ENCODE assay signal across 33 cellular contexts in the genomic region with DNA sequence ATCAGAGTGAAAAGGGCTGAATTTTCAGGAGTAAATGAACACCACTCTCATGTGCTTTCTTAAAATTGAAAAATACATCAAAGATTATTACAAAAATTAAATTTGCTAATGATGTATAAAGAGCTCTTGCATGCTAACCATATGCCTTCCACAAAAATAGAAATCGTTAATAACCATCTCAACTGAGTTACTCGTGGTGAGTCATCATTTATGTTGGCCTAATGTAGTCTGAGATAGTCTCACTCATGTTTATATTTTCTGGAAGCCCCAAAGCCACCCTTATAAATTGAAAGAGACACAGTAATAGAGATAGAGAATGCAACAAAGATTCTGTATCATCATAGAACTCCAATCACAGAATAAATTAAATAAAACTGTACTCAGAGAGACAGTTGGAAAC.
DNase-seq lines count a peak whose midpoint lies in the region; ATAC-seq and TF ChIP-seq lines count a peak whose summit lies in the region.
"Had no signal": no experiment of that assay in that cellular context is flagged by ENCODE, and none has a peak within 500 bp of the region (broad histone marks: within the 10 kb centered on the region; RNA-seq: fewer than 3 reads in every experiment).

No MANE protein-coding gene starts in this region.

- H3K4me1 ChIP-seq in SK-N-SH (ENCODE audit: control insufficient read depth in 1 of 2, insufficient read depth in 2 of 2, low read depth in 1 of 2, low read length in 1 of 2) (peaks cover 7% of the 10 kb centered on the region in 2 experiments; a peak in 3 of 4 replicates), colonic mucosa (no peaks in the 10 kb centered on the region), neural progenitor cell (peaks cover 7% of the 10 kb centered on the region)
- H3K4me1 ChIP-seq: gastroesophageal sphincter had no signal

- H3K4me2 ChIP-seq in SK-N-SH, result no peak overlapping the region; the same call in 1 of the 2 replicates
- H3K4me2 ChIP-seq in neural progenitor cell, result no peak overlapping the region

- DNase-seq in H4 (ENCODE audit: low spot score) (peak; percentile 10), SK-N-SH (peak; percentile 35), fibroblast of mammary gland (ENCODE audit: low read depth) (peak; percentile 72), skeletal muscle cell (ENCODE audit: low read depth) (peak; percentile 1), colonic mucosa (no peak), neural progenitor cell (ENCODE audit: low spot score) (no peak)
- DNase-seq in activated naive CD4-positive, alpha-beta T cell treated with anti-CD3 and anti-CD28 coated beads, Interleukin-2, amount 50 U/mL, for 72 hours (ENCODE audit: low spot score in 2 of 2), result no peak
- DNase-seq: activated CD4-positive, alpha-beta T cell treated with anti-CD3 and anti-CD28 coated beads for 48 hours; activated CD8-positive, alpha-beta memory T cell treated with anti-CD3 and anti-CD28 coated beads for 24 hours; activated effector memory CD4-positive, alpha-beta T cell treated with Interleukin-2 at 50 U/mL for 16 hours; activated naive CD8-positive, alpha-beta T cell treated with anti-CD3 and anti-CD28 coated beads, Interleukin-2, amount 10 ng/mL, durations not matched to agents 7 days and 5 days; brain microvascular endothelial cell; DMS79 treated with DMSO at 0.1 percent for 48 hours; effector CD4-positive, alpha-beta T cell; HFFc6; left ventricle myocardium superior; naive thymus-derived CD4-positive, alpha-beta T cell; NCI-H1092; NCI-H187 treated with DMSO at 0.1 percent for 48 hours; NCI-H526 treated with DMSO at 0.1 percent for 48 hours; occipital lobe; SIG-M5; stimulated activated CD8-positive, alpha-beta memory T cell treated with anti-CD3 and anti-CD28 coated beads, Interleukin-4, amount 100 ng/mL, for 48 hours; T1000; trophoblast cell; WERI-Rb-1 had no signal

- H3K9me3 ChIP-seq in SK-N-SH, result no peaks in the 10 kb centered on the region
- H3K9me3 ChIP-seq in colonic mucosa, result no peaks in the 10 kb centered on the region
- no peaks in the 10 kb centered on the region for H3K9me3 ChIP-seq in neural progenitor cell (ENCODE audit: low read depth)
- H3K9me3 ChIP-seq: gastroesophageal sphincter had no signal

- ATAC-seq in activated naive CD4-positive, alpha-beta T cell treated with anti-CD3 and anti-CD28 coated beads, Interleukin-2, amount 50 U/mL, for 72 hours, result no peak
- ATAC-seq: gastroesophageal sphincter; GM12878; HepG2; left ventricle myocardium superior; naive thymus-derived CD4-positive, alpha-beta T cell had no signal

- peaks cover 8% of the 10 kb centered on the region for H3K4me1 Mint-ChIP-seq in neural progenitor cell
- H3K4me1 Mint-ChIP-seq: activated naive CD8-positive, alpha-beta T cell treated with anti-CD3 and anti-CD28 coated beads, Interleukin-2, amount 10 ng/mL, durations not matched to agents 7 days and 5 days; naive thymus-derived CD4-positive, alpha-beta T cell had no signal

- no peaks in the 10 kb centered on the region for H3K79me2 ChIP-seq in SK-N-SH (ENCODE audit: insufficient read depth)
- no peaks in the 10 kb centered on the region for H3K79me2 ChIP-seq in neural progenitor cell (ENCODE audit: low read depth)

- H3K9me3 Mint-ChIP-seq in activated naive CD4-positive, alpha-beta T cell treated with anti-CD3 and anti-CD28 coated beads, Interleukin-2, amount 50 U/mL, for 72 hours, result no peaks in the 10 kb centered on the region
- no peaks in the 10 kb centered on the region for H3K9me3 Mint-ChIP-seq in neural progenitor cell
- H3K9me3 Mint-ChIP-seq: mesothelial cell of epicardium had no signal

- no peaks in the 10 kb centered on the region for H3K36me3 Mint-ChIP-seq in activated naive CD4-positive, alpha-beta T cell treated with anti-CD3 and anti-CD28 coated beads, Interleukin-2, amount 50 U/mL, for 72 hours
- no peaks in the 10 kb centered on the region for H3K36me3 Mint-ChIP-seq in neural progenitor cell
- H3K36me3 Mint-ChIP-seq: activated naive CD8-positive, alpha-beta T cell treated with anti-CD3 and anti-CD28 coated beads, Interleukin-2, amount 10 ng/mL, durations not matched to agents 7 days and 5 days; mesothelial cell of epicardium; naive thymus-derived CD4-positive, alpha-beta T cell had no signal

- H3K27ac ChIP-seq in SK-N-SH (ENCODE audit: low read depth in 2 of 2, low read length in 1 of 2) (peak overlapping the region in 1 of 2 experiments; percentile 67; a peak in 2 of 4 replicates), colonic mucosa (no peak overlapping the region), neural progenitor cell (no peak overlapping the region)
- H3K27ac ChIP-seq: brain microvascular endothelial cell, C4-2B, epithelial cell of prostate, gastroesophageal sphincter, WERI-Rb-1 had no signal

- H3F3A ChIP-seq in SK-N-SH (replicated peaks; ENCODE audit: insufficient read depth) (no peaks in the 10 kb centered on the region), neural progenitor cell (ENCODE audit: low read depth) (peaks cover 6% of the 10 kb centered on the region)

- H3K36me3 ChIP-seq in SK-N-SH (replicated peaks in 1 of 2; ENCODE audit: control insufficient read depth in 1 of 2, insufficient read depth in 2 of 2, low read length in 1 of 2) (no peaks in the 10 kb centered on the region), colonic mucosa (no peaks in the 10 kb centered on the region), neural progenitor cell (no peaks in the 10 kb centered on the region)
- H3K36me3 ChIP-seq: brain microvascular endothelial cell, gastroesophageal sphincter, WERI-Rb-1 had no signal

- no peak overlapping the region for H2AFZ ChIP-seq in SK-N-SH (ENCODE audit: low read depth)
- H2AFZ ChIP-seq in neural progenitor cell (replicated peaks), result no peak overlapping the region

- no peaks in the 10 kb centered on the region; the same call in 1 of the 2 replicates for H3K9me2 ChIP-seq in SK-N-SH

- WGBS in SK-N-SH (ENCODE audit: low lambda C conversion rate), result 1% methylated on average over 2 of the region's 2 CpGs

- TF ChIP-seq CTCF in SK-N-SH (IDR thresholded peaks at IDR 0.05) (no peak), fibroblast of mammary gland (conservative IDR thresholded peaks at IDR 0.05; ENCODE audit: control insufficient read depth, insufficient read depth, low read depth, low read length) (no peak), colonic mucosa (IDR thresholded peaks at IDR 0.05) (no peak), neural progenitor cell (IDR thresholded peaks at IDR 0.05) (no peak)

- no peaks in the 10 kb centered on the region for H3K27me3 Mint-ChIP-seq in neural progenitor cell (ENCODE audit: insufficient read depth, low read depth)
- H3K27me3 Mint-ChIP-seq: activated naive CD8-positive, alpha-beta T cell treated with anti-CD3 and anti-CD28 coated beads, Interleukin-2, amount 10 ng/mL, durations not matched to agents 7 days and 5 days had no signal

- H4K20me1 ChIP-seq in SK-N-SH (ENCODE audit: insufficient read depth) (no peaks in the 10 kb centered on the region), neural progenitor cell (ENCODE audit: low read depth) (no peaks in the 10 kb centered on the region)

- peak in 1 of 2 experiments; percentile 68; a peak in 2 of 4 replicates for TF ChIP-seq EP300 in SK-N-SH (IDR thresholded peaks at IDR 0.05; ENCODE audit: borderline replicate concordance in 1 of 2, low read depth in 1 of 2, low read length in 1 of 2)

- no peak for TF ChIP-seq RAD21 in SK-N-SH (IDR thresholded peaks at IDR 0.05; ENCODE audit: low read length)

- H3K27ac Mint-ChIP-seq in activated naive CD4-positive, alpha-beta T cell treated with anti-CD3 and anti-CD28 coated beads, Interleukin-2, amount 50 U/mL, for 72 hours, result no peak overlapping the region
- no peak overlapping the region for H3K27ac Mint-ChIP-seq in neural progenitor cell
- H3K27ac Mint-ChIP-seq: activated naive CD8-positive, alpha-beta T cell treated with anti-CD3 and anti-CD28 coated beads, Interleukin-2, amount 10 ng/mL, durations not matched to agents 7 days and 5 days; HFFc6; mesothelial cell of epicardium; naive thymus-derived CD4-positive, alpha-beta T cell had no signal

- CTCF ChIA-PET in SK-N-SH (lab: Yijun Ruan, JAX), result interaction anchor here (1.2 kb wide), 1 partner anchor 19 kb away, joined by 3 read pairs; no protein-coding TSS in a partner anchor

- H3K27me3 ChIP-seq in SK-N-SH (ENCODE audit: insufficient read depth) (no peaks in the 10 kb centered on the region), colonic mucosa (no peaks in the 10 kb centered on the region), neural progenitor cell (no peaks in the 10 kb centered on the region)
- H3K27me3 ChIP-seq: brain microvascular endothelial cell, gastroesophageal sphincter had no signal

- H3K4me3 ChIP-seq in SK-N-SH (ENCODE audit: low read depth in 2 of 2, low read length in 1 of 2), result no peak overlapping the region
- no peak overlapping the region for H3K4me3 ChIP-seq in fibroblast of mammary gland (ENCODE audit: control insufficient read depth, low read depth, low read length)
- no peak overlapping the region for H3K4me3 ChIP-seq in skeletal muscle cell (ENCODE audit: low read depth, low read length)
- no peak overlapping the region for H3K4me3 ChIP-seq in colonic mucosa
- H3K4me3 ChIP-seq in neural progenitor cell, result no peak overlapping the region
- H3K4me3 ChIP-seq: gastroesophageal sphincter, GM12878, skin epidermis had no signal

- H3K9ac ChIP-seq in SK-N-SH (no peak overlapping the region), colonic mucosa (ENCODE audit: low read depth in 2 of 2, low read length in 2 of 2) (no peak overlapping the region), neural progenitor cell (no peak overlapping the region)

- intact Hi-C loops in colonic mucosa (cut with DNase I), result no loop called here

- POLR2A ChIA-PET in SK-N-SH (lab: Yijun Ruan, JAX), result no interaction called here

- H3K4me3 Mint-ChIP-seq in neural progenitor cell, result no peak overlapping the region
- H3K4me3 Mint-ChIP-seq: activated naive CD8-positive, alpha-beta T cell treated with anti-CD3 and anti-CD28 coated beads, Interleukin-2, amount 10 ng/mL, durations not matched to agents 7 days and 5 days; HFFc6; mesothelial cell of epicardium; naive thymus-derived CD4-positive, alpha-beta T cell had no signal

TF ChIP-seq in SK-N-SH, 30 proteins besides CTCF, POLR2A, EP300 and RAD21 (continues in another document):
- TF ChIP-seq SMC3 (IDR thresholded peaks at IDR 0.05; ENCODE audit: low read depth, low read length) (no peak), GATA2 (CRISPR knock-in tag; IDR thresholded peaks at IDR 0.05) (peak; percentile 50; the same call in 1 of the 2 replicates), TCF12 (IDR thresholded peaks at IDR 0.05) (peak; percentile 35; the same call in 1 of the 2 replicates), TEAD4 (IDR thresholded peaks at IDR 0.05; ENCODE audit: borderline replicate concordance, insufficient read depth) (peak; percentile 28; the same call in 1 of the 2 replicates)
- TF ChIP-seq, protein P1, sequence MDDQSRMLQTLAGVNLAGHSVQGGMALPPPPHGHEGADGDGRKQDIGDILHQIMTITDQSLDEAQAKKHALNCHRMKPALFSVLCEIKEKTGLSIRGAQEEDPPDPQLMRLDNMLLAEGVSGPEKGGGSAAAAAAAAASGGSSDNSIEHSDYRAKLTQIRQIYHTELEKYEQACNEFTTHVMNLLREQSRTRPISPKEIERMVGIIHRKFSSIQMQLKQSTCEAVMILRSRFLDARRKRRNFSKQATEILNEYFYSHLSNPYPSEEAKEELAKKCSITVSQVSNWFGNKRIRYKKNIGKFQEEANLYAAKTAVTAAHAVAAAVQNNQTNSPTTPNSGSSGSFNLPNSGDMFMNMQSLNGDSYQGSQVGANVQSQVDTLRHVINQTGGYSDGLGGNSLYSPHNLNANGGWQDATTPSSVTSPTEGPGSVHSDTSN (IDR thresholded peaks at IDR 0.05), result peak; percentile 27; the same call in 1 of the 2 replicates

Comparison
In these comparisons a context has a peak if more than half of its experiments do, and no peak if none do; other contexts are left out.
1. DNase-seq: peak in H4 (single experiment), SK-N-SH (single experiment), fibroblast of mammary gland (single experiment) and skeletal muscle cell (single experiment); none in colonic mucosa (single experiment), activated naive CD4-positive, alpha-beta T cell treated with anti-CD3 and anti-CD28 coated beads, Interleukin-2, amount 50 U/mL, for 72 hours (0 of 2) and neural progenitor cell (single experiment).